In the genomic region with DNA sequence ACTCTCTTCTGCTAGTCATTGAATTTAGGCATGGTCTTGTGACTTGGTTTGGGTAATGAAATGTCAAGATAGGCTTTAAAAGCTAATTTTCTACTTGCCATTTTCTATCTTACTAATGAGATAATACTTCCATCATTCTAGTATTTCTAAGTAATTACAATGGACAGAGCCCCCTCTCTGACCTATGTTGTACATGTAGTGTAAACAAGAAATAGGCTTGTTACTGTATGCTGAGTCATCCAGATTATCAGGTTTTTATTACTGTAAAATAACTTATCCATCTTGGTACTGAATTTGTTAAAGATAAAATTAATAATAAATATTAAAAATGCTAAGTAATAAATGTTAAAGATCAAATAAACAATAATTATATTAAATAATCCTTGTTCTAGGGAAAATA, we compare ENCODE assay signal across 22 cellular contexts.
DNase-seq lines count a peak whose midpoint lies in the region; TF ChIP-seq lines count a peak whose summit lies in the region.
"Had no signal": no experiment of that assay in that cellular context is flagged by ENCODE, and none has a peak within 500 bp of the region (broad histone marks: within the 10 kb centered on the region; RNA-seq: fewer than 3 reads in every experiment).

No MANE protein-coding gene starts in this region.

- H3F3A ChIP-seq in MM.1S (ENCODE audit: insufficient read depth, low read length), result no peaks in the 10 kb centered on the region

- no peaks in the 10 kb centered on the region for H3K4me1 ChIP-seq in MM.1S (ENCODE audit: low read length)
- H3K4me1 ChIP-seq in suprapubic skin, result no peaks in the 10 kb centered on the region
- H3K4me1 ChIP-seq: A549; BE2C; BLaER1 treated with 17β-estradiol and CSF1 and Interleukin-3, amounts not matched to agents 10 nM and 100 nM had no signal

- no peaks in the 10 kb centered on the region for H3K36me3 ChIP-seq in MM.1S (replicated peaks; ENCODE audit: insufficient read depth, low read length)
- H3K36me3 ChIP-seq in suprapubic skin, result no peaks in the 10 kb centered on the region
- H3K36me3 ChIP-seq: BE2C; BLaER1 treated with 17β-estradiol and CSF1 and Interleukin-3, amounts not matched to agents 10 nM and 100 nM had no signal

- H2AFZ ChIP-seq in MM.1S (ENCODE audit: low read length), result no peak overlapping the region
- H2AFZ ChIP-seq: GM23248 had no signal

- no peak overlapping the region for H3K4me3 ChIP-seq in MM.1S (ENCODE audit: low read length)
- H3K4me3 ChIP-seq in suprapubic skin, result no peak overlapping the region
- H3K4me3 ChIP-seq: A549; BLaER1 treated with 17β-estradiol and CSF1 and Interleukin-3, amounts not matched to agents 10 nM and 100 nM; GM12878; GM23248 had no signal

- DNase-seq in DMS53 treated with DMSO at 0.1 percent for 48 hours (lab: John Stamatoyannopoulos, UW; ENCODE audit: unreplicated experiment) (peak; percentile 14), MM.1S (peak; percentile 4), SK-N-DZ (ENCODE audit: low spot score) (peak; percentile 5), foreskin melanocyte (peak; percentile 19), suprapubic skin (ENCODE audit: low spot score in 2 of 2) (no peak), NCI-H128 (lab: John Stamatoyannopoulos, UW; ENCODE audit: unreplicated experiment) (no peak), UCSD-AML1 (lab: John Stamatoyannopoulos, UW; ENCODE audit: unreplicated experiment) (no peak)
- DNase-seq: 8988T; ACHN; AML-193; BE2C; CD4-positive, alpha-beta T cell; CD8-positive, alpha-beta memory T cell; DMS 273 treated with DMSO at 0.1 percent for 48 hours; DND-41; GDM1; GM23248; H7; HCEC 1CT had no signal

- H3K9ac ChIP-seq in MM.1S (ENCODE audit: low read length), result no peak overlapping the region
- H3K9ac ChIP-seq: BLaER1 treated with 17β-estradiol and CSF1 and Interleukin-3, amounts not matched to agents 10 nM and 100 nM; GM23248 had no signal

- no peak overlapping the region for H3K4me2 ChIP-seq in MM.1S (ENCODE audit: low read depth, low read length)
- H3K4me2 ChIP-seq: A549; BLaER1 treated with 17β-estradiol and CSF1 and Interleukin-3, amounts not matched to agents 10 nM and 100 nM had no signal

- H3K27ac ChIP-seq in MM.1S (ENCODE audit: low read length) (no peak overlapping the region), suprapubic skin (no peak overlapping the region)
- H3K27ac ChIP-seq: A549; BLaER1 treated with 17β-estradiol and CSF1 and Interleukin-3, amounts not matched to agents 10 nM and 100 nM; GM23248 had no signal

- no peak for TF ChIP-seq EP300 in suprapubic skin (IDR thresholded peaks at IDR 0.05)

- no peak for TF ChIP-seq POLR2A in suprapubic skin (IDR thresholded peaks at IDR 0.05)

- no peaks in the 10 kb centered on the region for H3K79me2 ChIP-seq in MM.1S (ENCODE audit: low read length)

- H3K9me3 ChIP-seq in MM.1S (replicated peaks; ENCODE audit: insufficient read depth, low read length), result no peaks in the 10 kb centered on the region
- H3K9me3 ChIP-seq in suprapubic skin, result no peaks in the 10 kb centered on the region
- H3K9me3 ChIP-seq: A549; BE2C; BLaER1 treated with 17β-estradiol and CSF1 and Interleukin-3, amounts not matched to agents 10 nM and 100 nM had no signal

- H4K20me1 ChIP-seq in MM.1S (ENCODE audit: insufficient read depth, low read length), result no peaks in the 10 kb centered on the region
- H4K20me1 ChIP-seq: BLaER1 treated with 17β-estradiol and CSF1 and Interleukin-3, amounts not matched to agents 10 nM and 100 nM had no signal

- TF ChIP-seq CTCF in MM.1S (IDR thresholded peaks at IDR 0.05; ENCODE audit: low read length), result no peak
- TF ChIP-seq CTCF in suprapubic skin (IDR thresholded peaks at IDR 0.05), result no peak

- H3K9me2 ChIP-seq in MM.1S (replicated peaks; ENCODE audit: insufficient read depth, low read length), result no peaks in the 10 kb centered on the region

- H3K27me3 ChIP-seq in MM.1S (replicated peaks; ENCODE audit: insufficient read depth, low read length) (no peaks in the 10 kb centered on the region), suprapubic skin (no peaks in the 10 kb centered on the region)
- H3K27me3 ChIP-seq: BE2C; BLaER1 treated with 17β-estradiol and CSF1 and Interleukin-3, amounts not matched to agents 10 nM and 100 nM had no signal

Comparison
In these comparisons a context has a peak if more than half of its experiments do, and no peak if none do; other contexts are left out.
1. DNase-seq: peak in DMS53 treated with DMSO at 0.1 percent for 48 hours (single experiment), MM.1S (single experiment), SK-N-DZ (single experiment) and foreskin melanocyte (single experiment); none in suprapubic skin (0 of 2), NCI-H128 (single experiment) and UCSD-AML1 (single experiment).